In genomic region chr12:118299791-118300460, GRCh38 we compare ENCODE assay signal across 12 cellular contexts.
A peak's percentile ranks its signal among the peaks of the same experiment; 100 is the strongest.
DNase-seq lines count a peak whose midpoint lies in the region; ATAC-seq and TF ChIP-seq lines count a peak whose summit lies in the region.
"Had no signal": no experiment of that assay in that cellular context is flagged by ENCODE, and none has a peak within 500 bp of the region (broad histone marks: within the 10 kb centered on the region; RNA-seq: fewer than 3 reads in every experiment).

No MANE protein-coding gene starts in this region.

- TF ChIP-seq CTCF in cardiac muscle cell (IDR thresholded peaks at IDR 0.05; ENCODE audit: low read depth, low read length), result peak; percentile 17

- peaks cover 20% of the 10 kb centered on the region for H3K4me1 Mint-ChIP-seq in stimulated activated naive CD8-positive, alpha-beta T cell treated with anti-CD3 and anti-CD28 coated beads, Interleukin-15, amount 100 ng/mL, for 72 hours

- no peaks in the 10 kb centered on the region for H3K27me3 ChIP-seq in cardiac muscle cell

- H3K9me3 ChIP-seq in cardiac muscle cell (ENCODE audit: low read depth), result no peaks in the 10 kb centered on the region
- H3K9me3 ChIP-seq: prostate gland had no signal

- H3K9me3 Mint-ChIP-seq in stimulated activated naive CD8-positive, alpha-beta T cell treated with anti-CD3 and anti-CD28 coated beads, Interleukin-15, amount 100 ng/mL, for 72 hours, result no peaks in the 10 kb centered on the region

- intact Hi-C loops in Right ventricle myocardium superior (cut with DNase I), result no loop called here

- peak overlapping the region in 1 of 2 donors; percentile 31 for H3K27ac Mint-ChIP-seq in stimulated activated naive CD8-positive, alpha-beta T cell treated with anti-CD3 and anti-CD28 coated beads, Interleukin-15, amount 100 ng/mL, for 72 hours
- H3K27ac Mint-ChIP-seq: activated CD8-positive, alpha-beta T cell treated with anti-CD3 and anti-CD28 coated beads, Interleukin-2, amount 10 ng/mL, durations not matched to agents 7 days and 5 days had no signal

- no peak overlapping the region for H3K27ac ChIP-seq in cardiac muscle cell
- H3K27ac ChIP-seq in temporal lobe (ENCODE audit: low read depth, low read length), result peak overlapping the region; percentile 64
- H3K27ac ChIP-seq: prostate gland had no signal

- H3K27me3 Mint-ChIP-seq in stimulated activated naive CD8-positive, alpha-beta T cell treated with anti-CD3 and anti-CD28 coated beads, Interleukin-15, amount 100 ng/mL, for 72 hours, result no peaks in the 10 kb centered on the region

- no peak overlapping the region for H3K4me3 Mint-ChIP-seq in stimulated activated naive CD8-positive, alpha-beta T cell treated with anti-CD3 and anti-CD28 coated beads, Interleukin-15, amount 100 ng/mL, for 72 hours
- H3K4me3 Mint-ChIP-seq: activated CD8-positive, alpha-beta T cell treated with anti-CD3 and anti-CD28 coated beads, Interleukin-2, amount 10 ng/mL, durations not matched to agents 7 days and 5 days had no signal

- no peaks in the 10 kb centered on the region for H3K36me3 ChIP-seq in cardiac muscle cell
- H3K36me3 ChIP-seq: prostate gland had no signal

- DNase-seq in cardiac muscle cell (ENCODE audit: low read depth in 1 of 2, low spot score in 1 of 2) (peak in 1 of 2 donors; percentile 30), Right ventricle myocardium superior (no peak), amygdala (lab: John Stamatoyannopoulos, UW) (peak in 29 of 56 donors; percentile 1 to 59 (median 14)), inferior parietal cortex (ENCODE audit: extremely low spot score) (peak; percentile 66), kidney glomerular epithelial cell (lab: John Stamatoyannopoulos, UW) (no peak), LoVo (ENCODE audit: low spot score) (no peak)
- no peak for DNase-seq in stimulated activated naive CD8-positive, alpha-beta T cell treated with anti-CD3 and anti-CD28 coated beads, Interleukin-15, amount 100 ng/mL, for 72 hours
- DNase-seq: activated CD8-positive, alpha-beta T cell treated with anti-CD3 and anti-CD28 coated beads, Interleukin-2, amount 10 ng/mL, durations not matched to agents 7 days and 5 days; activated effector memory CD4-positive, alpha-beta T cell treated with anti-CD3 and anti-CD28 coated beads, Interleukin-2, amount 50 U/mL, for 16 hours had no signal

- no peak overlapping the region for H3K4me3 ChIP-seq in cardiac muscle cell
- H3K4me3 ChIP-seq: prostate gland had no signal

- H3K4me1 ChIP-seq in cardiac muscle cell (ENCODE audit: low read depth), result peaks cover 4% of the 10 kb centered on the region
- H3K4me1 ChIP-seq: prostate gland had no signal

- no peak for ATAC-seq in Right ventricle myocardium superior (ENCODE audit: poor library complexity)
- ATAC-seq in stimulated activated naive CD8-positive, alpha-beta T cell treated with anti-CD3 and anti-CD28 coated beads, Interleukin-15, amount 100 ng/mL, for 72 hours, result no peak
- ATAC-seq: activated CD8-positive, alpha-beta T cell treated with anti-CD3 and anti-CD28 coated beads, Interleukin-2, amount 10 ng/mL, durations not matched to agents 7 days and 5 days; Panc1 had no signal

Comparison
In these comparisons a context has a peak if more than half of its experiments do, and no peak if none do; other contexts are left out.
1. DNase-seq: peak in amygdala (29 of 56) and inferior parietal cortex (single experiment); none in Right ventricle myocardium superior (single experiment), stimulated activated naive CD8-positive, alpha-beta T cell treated with anti-CD3 and anti-CD28 coated beads, Interleukin-15, amount 100 ng/mL, for 72 hours (0 of 2), kidney glomerular epithelial cell (single experiment) and LoVo (single experiment).